Comparison of ENCODE assay signal across 8 cellular contexts in genomic region chr19:36257512-36257876, GRCh38. TPM values are rescaled to one million over a fixed set of nuclear protein-coding genes. Genes with fewer than 3 reads are reported as not detected.
DNase-seq lines count a peak whose midpoint lies in the region; ATAC-seq and TF ChIP-seq lines count a peak whose summit lies in the region.

No MANE protein-coding gene starts in this region.

- H3K9ac ChIP-seq in H9 (ENCODE audit: extremely low read depth, insufficient read length, low read length), result peak overlapping the region; percentile 56
- H3K9ac ChIP-seq in skeletal muscle tissue (ENCODE audit: low read depth in 1 of 3, low read length in 3 of 3), result peak overlapping the region in 2 of 3 donors; percentile 61 to 80

- no peak overlapping the region for H4K91ac ChIP-seq in H9 (ENCODE audit: insufficient read length, low read depth, low read length)

- H3K4me3 ChIP-seq in body of pancreas, result peak overlapping the region in 1 of 2 donors; percentile 20
- peak overlapping the region; percentile 27 for H3K4me3 ChIP-seq in kidney epithelial cell (ENCODE audit: low read depth, low read length)
- peak overlapping the region; percentile 36 to 70 (median 63) for H3K4me3 ChIP-seq in skeletal muscle tissue (ENCODE audit: low read length in 3 of 3)

- H3K14ac ChIP-seq in H9 (ENCODE audit: insufficient read depth, low read length), result no peak overlapping the region; the same call in 1 of the 2 replicates

- peaks cover 12 to 26% of the 10 kb centered on the region in 2 experiments for H3K9me3 Mint-ChIP-seq in H9

- H3K27me3 Mint-ChIP-seq in H9 (ENCODE audit: low read depth), result peaks cover 24% of the 10 kb centered on the region

- intact Hi-C loops in body of pancreas (cut with DNase I), result no loop called here
- intact Hi-C loops in left colon (cut with DNase I, micrococcal nuclease), result no loop called here

- DNase-seq in H9 (no peak), body of pancreas (peak in 3 of 4 donors; percentile 21 to 53 (median 43)), kidney epithelial cell (ENCODE audit: low read depth) (no peak), left colon (no peak), DMS79 (lab: John Stamatoyannopoulos, UW) (no peak)

- peaks cover 5% of the 10 kb centered on the region for H3K23me2 ChIP-seq in H9 (ENCODE audit: insufficient read length, low read depth, low read length, poor library complexity, severe bottlenecking)

- H3K4me2 ChIP-seq in H9 (ENCODE audit: insufficient read depth, insufficient read length, low read length), result peak overlapping the region; percentile 51

- peak overlapping the region; percentile 83 to 88 for H3K4me3 Mint-ChIP-seq in H9

- no peak overlapping the region for H2AFZ ChIP-seq in H9 (ENCODE audit: low read length)

- no peak overlapping the region for H3T11ph ChIP-seq in H9 (ENCODE audit: low read length)

- H3K27ac Mint-ChIP-seq in H9, result peak overlapping the region in 2 of 3 experiments; percentile 45 to 92; a peak in 3 of 7 replicates

- no peaks in the 10 kb centered on the region for H3K79me1 ChIP-seq in H9 (ENCODE audit: insufficient read depth, low read depth, low read length, poor library complexity, severe bottlenecking)

- no peak for TF ChIP-seq CTCF in H9 (conservative IDR thresholded peaks at IDR 0.05)
- no peak for TF ChIP-seq CTCF in body of pancreas (IDR thresholded peaks at IDR 0.05)
- TF ChIP-seq CTCF in kidney epithelial cell (IDR thresholded peaks at IDR 0.05; ENCODE audit: insufficient read depth, low read length, poor library complexity, severe bottlenecking), result no peak

- H2BK20ac ChIP-seq in H9 (ENCODE audit: low read depth, low read length, poor library complexity, severe bottlenecking), result no peak overlapping the region

- no peak overlapping the region for H3K27ac ChIP-seq in H9 (ENCODE audit: insufficient read length, low read depth, low read length)
- no peak overlapping the region for H3K27ac ChIP-seq in body of pancreas
- H3K27ac ChIP-seq in skeletal muscle tissue (ENCODE audit: low read depth, low read length), result no peak overlapping the region

- TF ChIP-seq POLR2A in body of pancreas (IDR thresholded peaks at IDR 0.05), result no peak

- H3K9me3 ChIP-seq in H9 (ENCODE audit: control insufficient read depth, low read depth, low read length) (peaks cover 10% of the 10 kb centered on the region), body of pancreas (no peaks in the 10 kb centered on the region), skeletal muscle tissue (ENCODE audit: control insufficient read depth in 3 of 3, low read length in 3 of 3) (no peaks in the 10 kb centered on the region)

- no peak overlapping the region for H2AK5ac ChIP-seq in H9 (ENCODE audit: insufficient read length, low read length)

- no peak overlapping the region for H2BK12ac ChIP-seq in H9 (ENCODE audit: insufficient read length, low read depth, low read length)

- no peaks in the 10 kb centered on the region for H4K20me1 ChIP-seq in H9 (ENCODE audit: control insufficient read depth, insufficient read depth, insufficient read length)

- peaks cover 9 to 43% (median 39%) of the 10 kb centered on the region in 3 experiments for H3K36me3 Mint-ChIP-seq in H9 (ENCODE audit: insufficient read depth in 1 of 3, low read depth in 3 of 3)

- H3K27me3 ChIP-seq in H9 (ENCODE audit: insufficient read depth, low read length), result no peaks in the 10 kb centered on the region; the same call in 1 of the 2 replicates
- no peaks in the 10 kb centered on the region for H3K27me3 ChIP-seq in body of pancreas
- H3K27me3 ChIP-seq in kidney epithelial cell (ENCODE audit: control insufficient read depth, insufficient read depth, low read length), result no peaks in the 10 kb centered on the region
- peaks cover 0 to 3% (median 0%) of the 10 kb centered on the region in 3 donors for H3K27me3 ChIP-seq in skeletal muscle tissue (ENCODE audit: control insufficient read depth in 3 of 3, insufficient read depth in 3 of 3, low read length in 3 of 3)

- H3K23ac ChIP-seq in H9 (ENCODE audit: insufficient read length, low read depth, low read length), result no peak overlapping the region

- no peak overlapping the region for H3K4ac ChIP-seq in H9 (ENCODE audit: low read depth, low read length)

- no peak overlapping the region for H2BK120ac ChIP-seq in H9 (ENCODE audit: low read depth, low read length, poor library complexity, severe bottlenecking)

- H3K36me3 ChIP-seq in body of pancreas (replicated peaks in 1 of 2; ENCODE audit: insufficient read depth in 1 of 2, low read depth in 2 of 2) (no peaks in the 10 kb centered on the region), kidney epithelial cell (ENCODE audit: control insufficient read depth, insufficient read depth, low read length) (no peaks in the 10 kb centered on the region), skeletal muscle tissue (ENCODE audit: control insufficient read depth in 3 of 3, insufficient read depth in 3 of 3, low read length in 3 of 3) (peaks cover 0 to 2% (median 0%) of the 10 kb centered on the region in 3 donors)

- no peak overlapping the region for H4K8ac ChIP-seq in H9 (replicated peaks; ENCODE audit: insufficient read length, low read depth, low read length)

- no CpG with 5 or more reads among the region's 37 CpGs for WGBS in H9 (ENCODE audit: extremely low coverage, insufficient read length, low lambda C conversion rate)
- 10% methylated on average over 17 of the region's 37 CpGs; no CpG with 5 or more reads in 1 of the 2 donors for WGBS in body of pancreas, 2 donors

- peak; percentile 55 for ATAC-seq in body of pancreas
- no peak for ATAC-seq in left colon
- no peak for ATAC-seq in HG03432 (IDR thresholded peaks at IDR 0.05; ENCODE audit: unreplicated experiment)
- no peak for ATAC-seq in HG02571 (IDR thresholded peaks at IDR 0.05; ENCODE audit: unreplicated experiment)

- H3K79me2 ChIP-seq in H9 (ENCODE audit: insufficient read depth, low read length), result no peaks in the 10 kb centered on the region

- H3K4me1 ChIP-seq in H9 (ENCODE audit: insufficient read depth, low read length), result no peaks in the 10 kb centered on the region
- no peaks in the 10 kb centered on the region for H3K4me1 ChIP-seq in body of pancreas
- H3K4me1 ChIP-seq in skeletal muscle tissue (ENCODE audit: control insufficient read depth in 3 of 3, insufficient read depth in 3 of 3, low read length in 3 of 3), result peaks cover 0 to 2% (median 0%) of the 10 kb centered on the region in 3 donors

- H3K4me1 Mint-ChIP-seq in H9, result peaks cover 22 to 30% of the 10 kb centered on the region in 2 experiments

- no peak overlapping the region for H4K5ac ChIP-seq in H9 (ENCODE audit: insufficient read length, low read depth, low read length)

- no peak overlapping the region for H2BK15ac ChIP-seq in H9 (ENCODE audit: low read depth, low read length)

- no peak overlapping the region for H3K56ac ChIP-seq in H9 (ENCODE audit: insufficient read length, low read depth, low read length)

- H2BK5ac ChIP-seq in H9 (ENCODE audit: insufficient read length, low read length), result no peak overlapping the region

- no peak overlapping the region for H3K18ac ChIP-seq in H9 (ENCODE audit: insufficient read length, low read depth, low read length)

RNA-seq across cellular contexts. Expression of gene ZNF146, which starts 42.6 kb away (rescaled TPM):
- total RNA-seq in H9 (2021) (166 and 167 TPM in 2 replicates), body of pancreas (10 to 100 TPM; 23.7 to 38.7 TPM), kidney epithelial cell (123 and 155 TPM in 2 replicates), skeletal muscle tissue (45.9 TPM), left colon (10 to 100 TPM; 33.9 to 40.6 TPM)

RNA-seq across cellular contexts. Expression of gene ZNF565, which starts 43.0 kb away (rescaled TPM):
- total RNA-seq in H9 (2021) (4.8 and 5.3 TPM in 2 replicates), body of pancreas (1 to 10 TPM; 4.9 to 5.3 TPM), kidney epithelial cell (1.5 and 2.2 TPM in 2 replicates), skeletal muscle tissue (9.4 TPM), left colon (1 to 10 TPM; 2.8 to 3.4 TPM)

Comparison
In these comparisons a context has a peak if more than half of its experiments do, and no peak if none do; other contexts are left out.
1. DNase-seq: peak in body of pancreas (3 of 4); none in H9 (single experiment), kidney epithelial cell (single experiment), left colon (0 of 2) and DMS79 (single experiment).